Comparison of ENCODE assay signal across 8 cellular contexts in genomic region chr9:129884220-129885017, GRCh38. TPM values are rescaled to one million over a fixed set of nuclear protein-coding genes. Genes with fewer than 3 reads are reported as not detected.
DNase-seq lines count a peak whose midpoint lies in the region; ATAC-seq and TF ChIP-seq lines count a peak whose summit lies in the region.

No MANE protein-coding gene starts in this region.

- H3K4me2 ChIP-seq in OCI-LY3 (ENCODE audit: low read length) = peak overlapping the region; percentile 76

- peak overlapping the region; percentile 86 for H3K4me3 ChIP-seq in CD4-positive, CD25-positive, alpha-beta regulatory T cell (ENCODE audit: low read depth, low read length)
- H3K4me3 ChIP-seq in OCI-LY3 (ENCODE audit: low read length) (peak overlapping the region; percentile 61), epithelial cell of proximal tubule (ENCODE audit: low read depth, low read length) (peak overlapping the region; percentile 47)

- no peaks in the 10 kb centered on the region for H3K9me3 ChIP-seq in CD4-positive, CD25-positive, alpha-beta regulatory T cell (ENCODE audit: control insufficient read depth in 2 of 2, low read length in 2 of 2)
- H3K9me3 ChIP-seq in OCI-LY3 (ENCODE audit: insufficient read depth, low read length) = no peaks in the 10 kb centered on the region

- H3K36me3 Mint-ChIP-seq in CD4-positive, CD25-positive, alpha-beta regulatory T cell = peaks cover 5% of the 10 kb centered on the region

- H3K27ac Mint-ChIP-seq in CD4-positive, CD25-positive, alpha-beta regulatory T cell = peak overlapping the region; percentile 99 to 100 (median 100)

- H3K9ac ChIP-seq in OCI-LY3 (ENCODE audit: low read length) = peak overlapping the region; percentile 51; the same call in 1 of the 2 replicates

- no peaks in the 10 kb centered on the region for H3K36me3 ChIP-seq in CD4-positive, CD25-positive, alpha-beta regulatory T cell (ENCODE audit: control insufficient read depth, insufficient read depth, low read length)
- H3K36me3 ChIP-seq in OCI-LY3 (replicated peaks; ENCODE audit: low read depth, low read length) = peaks cover 12% of the 10 kb centered on the region

- no peak for TF ChIP-seq CTCF in OCI-LY3 (IDR thresholded peaks at IDR 0.05; ENCODE audit: low read depth, low read length)
- no peak for TF ChIP-seq CTCF in epithelial cell of proximal tubule (conservative IDR thresholded peaks at IDR 0.05; ENCODE audit: low read depth, low read length)

- peak; percentile 94 to 99 (median 96) for DNase-seq in CD4-positive, CD25-positive, alpha-beta regulatory T cell
- DNase-seq in HUDEP-2 (lab: John Stamatoyannopoulos, UW; ENCODE audit: unreplicated experiment in 76 of 76) (peak in 73 of 76 experiments; percentile 65 to 95 (median 89)), activated T-cell treated with anti-CD3 and anti-CD28 coated beads for 1 hour (ENCODE audit: low read depth) (peak; percentile 96), epithelial cell of proximal tubule (ENCODE audit: low read depth) (no peak), mucosa of gallbladder (ENCODE audit: low spot score) (peak; percentile 90)
- peak; percentile 89 to 90 for DNase-seq in stimulated activated CD8-positive, alpha-beta memory T cell treated with anti-CD3 and anti-CD28 coated beads, Interleukin-4, amount 100 ng/mL, for 4 hours (ENCODE audit: low read depth in 2 of 2, low spot score in 1 of 2)

- H4K20me1 ChIP-seq in OCI-LY3 (ENCODE audit: insufficient read depth, low read length) = peaks cover 28% of the 10 kb centered on the region

- peak; percentile 65 to 70 for ATAC-seq in CD4-positive, CD25-positive, alpha-beta regulatory T cell (ENCODE audit: low read depth in 2 of 2)
- peak; percentile 51 for ATAC-seq in GM19463 (IDR thresholded peaks at IDR 0.05; ENCODE audit: unreplicated experiment)

- peak overlapping the region; percentile 99 for H3K27ac ChIP-seq in CD4-positive, CD25-positive, alpha-beta regulatory T cell (ENCODE audit: insufficient read depth, low read length, poor library complexity, severe bottlenecking)
- peak overlapping the region; percentile 95 for H3K27ac ChIP-seq in OCI-LY3 (ENCODE audit: low read length)

- no peaks in the 10 kb centered on the region for H3K27me3 ChIP-seq in CD4-positive, CD25-positive, alpha-beta regulatory T cell (ENCODE audit: control insufficient read depth, insufficient read depth, low read length)
- no peaks in the 10 kb centered on the region for H3K27me3 ChIP-seq in OCI-LY3 (ENCODE audit: low read depth, low read length)

- peaks cover 17 to 63% (median 32%) of the 10 kb centered on the region in 4 donors for H3K4me1 Mint-ChIP-seq in CD4-positive, CD25-positive, alpha-beta regulatory T cell

- peaks cover 18% of the 10 kb centered on the region for H3K27me3 Mint-ChIP-seq in CD4-positive, CD25-positive, alpha-beta regulatory T cell

- H3K79me2 ChIP-seq in OCI-LY3 (ENCODE audit: low read length) = peaks cover 23% of the 10 kb centered on the region

- peak overlapping the region; percentile 92 to 98 (median 92) for H3K4me3 Mint-ChIP-seq in CD4-positive, CD25-positive, alpha-beta regulatory T cell

- H3K4me1 ChIP-seq in CD4-positive, CD25-positive, alpha-beta regulatory T cell (ENCODE audit: control insufficient read depth, insufficient read depth, low read length, poor library complexity, severe bottlenecking) = peaks cover 61% of the 10 kb centered on the region
- H3K4me1 ChIP-seq in OCI-LY3 (ENCODE audit: low read length) = peaks cover 58% of the 10 kb centered on the region

- H3K9me3 Mint-ChIP-seq in CD4-positive, CD25-positive, alpha-beta regulatory T cell = no peaks in the 10 kb centered on the region

- no peak overlapping the region for H2AFZ ChIP-seq in OCI-LY3 (ENCODE audit: low read depth, low read length)

RNA-seq across cellular contexts. Expression of gene USP20, which starts 49.2 kb away (rescaled TPM):
- 116 TPM for total RNA-seq in CD4-positive, CD25-positive, alpha-beta regulatory T cell
- 10 to 100 TPM; 37.1 to 54.7 (median 46.9) TPM for polyA plus RNA-seq in CD4-positive, CD25-positive, alpha-beta regulatory T cell
- total RNA-seq in epithelial cell of proximal tubule (7.2 and 17.5 TPM in 2 replicates), mucosa of gallbladder (41.0 TPM)

RNA-seq across cellular contexts. Expression of gene C9orf78, which starts 49.3 kb away (rescaled TPM):
- total RNA-seq in CD4-positive, CD25-positive, alpha-beta regulatory T cell = 91.6 TPM
- 100 to 1,000 TPM; 155 to 196 (median 170) TPM for polyA plus RNA-seq in CD4-positive, CD25-positive, alpha-beta regulatory T cell
- total RNA-seq in epithelial cell of proximal tubule (39.9 and 53.6 TPM in 2 replicates), mucosa of gallbladder (53.6 TPM)
